Comparison of ENCODE assay signal across 9 cellular contexts in the genomic region with DNA sequence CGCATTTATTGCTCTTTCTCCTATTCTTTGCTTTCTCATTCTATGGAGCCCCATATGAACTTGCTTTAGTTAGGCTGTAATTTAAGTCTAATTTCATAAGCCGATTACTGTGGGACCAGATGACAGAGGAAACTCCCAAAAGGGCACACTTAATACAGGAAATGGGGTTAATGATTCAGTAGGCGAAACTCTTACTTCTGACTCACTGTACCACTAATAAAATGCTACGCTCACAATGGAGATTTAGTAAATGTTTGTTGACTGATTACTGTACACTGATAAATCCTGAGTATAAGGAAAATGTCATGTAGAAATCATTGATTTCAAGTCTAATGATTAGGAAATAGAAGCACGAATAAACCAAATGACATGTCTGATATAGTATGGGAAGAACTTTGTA.
DNase-seq lines count a peak whose midpoint lies in the region; ATAC-seq and TF ChIP-seq lines count a peak whose summit lies in the region.
"Had no signal": no experiment of that assay in that cellular context is flagged by ENCODE, and none has a peak within 500 bp of the region (broad histone marks: within the 10 kb centered on the region; RNA-seq: fewer than 3 reads in every experiment).

No MANE protein-coding gene starts in this region.

- H3K36me3 Mint-ChIP-seq in Calu3 (ENCODE audit: insufficient read depth, unreplicated experiment): peaks cover 4% of the 10 kb centered on the region

- CTCF ChIA-PET in Calu3 (lab: Charles Lee): interaction anchor here (0.6 kb wide), 1 partner anchor 27 kb away, joined by 4 read pairs; no protein-coding TSS in a partner anchor

- no TSS peak for BruUV-seq in Calu3 (replicated peaks; lab: Mats Ljungman, UMichigan)

- H3K4me3 Mint-ChIP-seq in Calu3 (ENCODE audit: low read depth, unreplicated experiment): peak overlapping the region; percentile 43
- H3K4me3 Mint-ChIP-seq: T-helper 1 cell treated with Interleukin-12 subunit alpha and Interleukin-12 subunit beta and Interleukin-4 antibody, amounts not matched to agents 30 μg/mL and 1 μg/mL, for 36 hours had no signal

- peak overlapping the region; percentile 97 for H3K27ac Mint-ChIP-seq in Calu3 (ENCODE audit: unreplicated experiment)
- H3K27ac Mint-ChIP-seq: T-helper 1 cell treated with Interleukin-12 subunit alpha and Interleukin-12 subunit beta and Interleukin-4 antibody, amounts not matched to agents 30 μg/mL and 1 μg/mL, for 36 hours had no signal

- H3K4me3 ChIP-seq in fibroblast of mammary gland (ENCODE audit: control insufficient read depth, low read depth, low read length): no peak overlapping the region

- intact Hi-C loops in Calu3 (cut with micrococcal nuclease; ENCODE audit: unreplicated experiment) (loop anchor here (2.0 kb wide), 1 partner anchor 372 kb away; no protein-coding TSS in a partner anchor), Right ventricle myocardium superior (cut with DNase I) (no loop called here)

- peak; percentile 99 for ATAC-seq in GM21447 (IDR thresholded peaks at IDR 0.05; ENCODE audit: unreplicated experiment)
- peak; percentile 99 for ATAC-seq in HG03558 (IDR thresholded peaks at IDR 0.05; ENCODE audit: extremely low read depth, unreplicated experiment)
- ATAC-seq in Right ventricle myocardium superior (ENCODE audit: poor library complexity): no peak

- H3K9me3 Mint-ChIP-seq in Calu3 (ENCODE audit: low read depth, unreplicated experiment): no peaks in the 10 kb centered on the region

- TF ChIP-seq CTCF in Calu3 (IDR thresholded peaks at IDR 0.05; ENCODE audit: unreplicated experiment) (no peak), fibroblast of mammary gland (conservative IDR thresholded peaks at IDR 0.05; ENCODE audit: control insufficient read depth, insufficient read depth, low read depth, low read length) (no peak)

- H3K27me3 Mint-ChIP-seq in Calu3 (ENCODE audit: unreplicated experiment): no peaks in the 10 kb centered on the region

- DNase-seq in Calu3 (no peak), fibroblast of mammary gland (ENCODE audit: low read depth) (peak; percentile 87), UCSD-AML1 (lab: John Stamatoyannopoulos, UW; ENCODE audit: unreplicated experiment) (no peak), NCI-H187 treated with DMSO at 0.1 percent for 48 hours (lab: John Stamatoyannopoulos, UW) (no peak), OCI-M2 (lab: John Stamatoyannopoulos, UW; ENCODE audit: unreplicated experiment) (no peak), Right ventricle myocardium superior (no peak)

- no peaks in the 10 kb centered on the region for H3K4me1 Mint-ChIP-seq in Calu3 (ENCODE audit: low read depth, unreplicated experiment)
